In the genomic region with DNA sequence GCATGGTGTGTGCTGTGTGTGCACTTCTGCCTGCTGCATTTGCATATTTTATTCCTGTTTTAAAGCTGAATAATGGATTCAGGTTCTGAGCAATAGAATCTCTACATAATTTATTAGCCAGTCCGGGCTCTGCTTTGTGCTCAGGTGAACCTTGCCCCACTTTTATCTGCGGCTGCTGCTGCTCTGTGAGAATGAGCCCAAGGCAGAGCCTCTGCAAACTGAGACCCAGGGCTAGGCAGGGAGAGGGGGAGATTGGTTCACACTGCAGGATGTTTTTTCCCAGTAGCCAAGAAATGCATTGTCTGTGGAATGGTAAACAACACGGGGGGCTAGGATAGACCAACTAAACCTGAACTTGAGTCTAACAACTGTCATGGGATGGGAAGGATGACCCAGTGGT, we compare ENCODE assay signal across 18 cellular contexts.
DNase-seq lines count a peak whose midpoint lies in the region; ATAC-seq, FAIRE-seq and TF ChIP-seq lines count a peak whose summit lies in the region.
"Had no signal": no experiment of that assay in that cellular context is flagged by ENCODE, and none has a peak within 500 bp of the region (broad histone marks: within the 10 kb centered on the region; RNA-seq: fewer than 3 reads in every experiment).

No MANE protein-coding gene starts in this region.

- ATAC-seq in pancreas = peak; percentile 21 to 49 (median 29)
- no peak for ATAC-seq in stimulated activated naive B cell treated with anti-CD40 and anti-IgM and Interleukin-4, amounts not matched to agents 10 μg/mL and 1 μg/mL and 100 μg/mL, for 72 hours (replicated peaks)
- ATAC-seq: PC-3, Right ventricle myocardium inferior had no signal

- DNase-seq in NCI-H526 treated with DMSO at 0.1 percent for 48 hours (lab: John Stamatoyannopoulos, UW) = peak; percentile 78
- no peak for DNase-seq in glutamatergic neuron
- DNase-seq in pancreas = no peak
- no peak for DNase-seq in CD1c-positive myeloid dendritic cell (ENCODE audit: extremely low spot score)
- DNase-seq in stimulated activated naive B cell treated with anti-CD40 and anti-IgM and Interleukin-4, amounts not matched to agents 10 μg/mL and 1 μg/mL and 100 μg/mL, for 72 hours = no peak
- no peak for DNase-seq in DMS79 (lab: John Stamatoyannopoulos, UW)
- no peak for DNase-seq in COLO668 (lab: John Stamatoyannopoulos, UW; ENCODE audit: unreplicated experiment)
- DNase-seq: ACHN; BE2C; CD8-positive, alpha-beta memory T cell; EL; NCI-H1436 treated with DMSO at 0.1 percent for 48 hours; NCI-H226; PC-3 had no signal

- peaks cover 4% of the 10 kb centered on the region for H3K36me3 Mint-ChIP-seq in glutamatergic neuron (ENCODE audit: unreplicated experiment)
- H3K36me3 Mint-ChIP-seq in stimulated activated naive B cell treated with anti-CD40 and anti-IgM and Interleukin-4, amounts not matched to agents 10 μg/mL and 1 μg/mL and 100 μg/mL, for 72 hours = no peaks in the 10 kb centered on the region

- FAIRE-seq in pancreas (lab: Jason Lieb, UNC) = no peak

- no peak overlapping the region for H3K4me3 ChIP-seq in pancreas
- H3K4me3 ChIP-seq: HAP-1, SK-N-MC had no signal

- peaks cover 6% of the 10 kb centered on the region; the same call in 1 of the 2 replicates for H3K4me1 ChIP-seq in ES-I3 (ENCODE audit: insufficient read depth, low read length)
- peaks cover 8 to 34% (median 22%) of the 10 kb centered on the region in 3 donors for H3K4me1 ChIP-seq in pancreas
- H3K4me1 ChIP-seq: BE2C, HAP-1 had no signal

- no peaks in the 10 kb centered on the region for H3K27me3 ChIP-seq in pancreas
- H3K27me3 ChIP-seq: BE2C had no signal

- intact Hi-C loops in pancreas (cut with DNase I) = no loop called here

- H3K4me3 Mint-ChIP-seq in glutamatergic neuron (ENCODE audit: unreplicated experiment) = peak overlapping the region; percentile 8
- no peak overlapping the region for H3K4me3 Mint-ChIP-seq in stimulated activated naive B cell treated with anti-CD40 and anti-IgM and Interleukin-4, amounts not matched to agents 10 μg/mL and 1 μg/mL and 100 μg/mL, for 72 hours
- H3K4me3 Mint-ChIP-seq: CD8-positive, alpha-beta memory T cell had no signal

- H3K9me3 ChIP-seq in ES-I3 (ENCODE audit: control insufficient read depth, insufficient read depth, low read length) (no peaks in the 10 kb centered on the region), pancreas (no peaks in the 10 kb centered on the region)
- H3K9me3 ChIP-seq: BE2C, HAP-1 had no signal

- no peaks in the 10 kb centered on the region for H3K9me3 Mint-ChIP-seq in glutamatergic neuron (ENCODE audit: unreplicated experiment)
- no peaks in the 10 kb centered on the region for H3K9me3 Mint-ChIP-seq in stimulated activated naive B cell treated with anti-CD40 and anti-IgM and Interleukin-4, amounts not matched to agents 10 μg/mL and 1 μg/mL and 100 μg/mL, for 72 hours
- H3K9me3 Mint-ChIP-seq: CD8-positive, alpha-beta memory T cell had no signal

- peaks cover 1% of the 10 kb centered on the region for H3K27me3 Mint-ChIP-seq in glutamatergic neuron (ENCODE audit: unreplicated experiment)
- no peaks in the 10 kb centered on the region for H3K27me3 Mint-ChIP-seq in stimulated activated naive B cell treated with anti-CD40 and anti-IgM and Interleukin-4, amounts not matched to agents 10 μg/mL and 1 μg/mL and 100 μg/mL, for 72 hours

- no peak for TF ChIP-seq CTCF in glutamatergic neuron (IDR thresholded peaks at IDR 0.05; ENCODE audit: partially characterized antibody, unreplicated experiment)
- no peak for TF ChIP-seq CTCF in pancreas (IDR thresholded peaks at IDR 0.05)

- H3K4me1 Mint-ChIP-seq in glutamatergic neuron (ENCODE audit: low read depth, unreplicated experiment) = peaks cover 2% of the 10 kb centered on the region
- H3K4me1 Mint-ChIP-seq in stimulated activated naive B cell treated with anti-CD40 and anti-IgM and Interleukin-4, amounts not matched to agents 10 μg/mL and 1 μg/mL and 100 μg/mL, for 72 hours = no peaks in the 10 kb centered on the region
- H3K4me1 Mint-ChIP-seq: CD8-positive, alpha-beta memory T cell had no signal

- H3K9ac ChIP-seq in ES-I3 (ENCODE audit: low read depth, low read length) = peak overlapping the region; percentile 41; the same call in 1 of the 2 replicates

- H3K36me3 ChIP-seq in ES-I3 (ENCODE audit: insufficient read depth, low read length) = no peaks in the 10 kb centered on the region
- no peaks in the 10 kb centered on the region for H3K36me3 ChIP-seq in pancreas
- H3K36me3 ChIP-seq: BE2C, HAP-1 had no signal

- no peak overlapping the region for H3K27ac ChIP-seq in pancreas

- WGBS in pancreas, 2 donors = 39 to 41% methylated on average over 3 of the region's 3 CpGs

- no peak overlapping the region for H3K27ac Mint-ChIP-seq in glutamatergic neuron (ENCODE audit: unreplicated experiment)
- no peak overlapping the region for H3K27ac Mint-ChIP-seq in stimulated activated naive B cell treated with anti-CD40 and anti-IgM and Interleukin-4, amounts not matched to agents 10 μg/mL and 1 μg/mL and 100 μg/mL, for 72 hours

Comparison
In these comparisons a context has a peak if more than half of its experiments do, and no peak if none do; other contexts are left out.
1. ATAC-seq: peak in pancreas (4 of 4); none in stimulated activated naive B cell treated with anti-CD40 and anti-IgM and Interleukin-4, amounts not matched to agents 10 μg/mL and 1 μg/mL and 100 μg/mL, for 72 hours (0 of 2).